Comparison of ENCODE assay signal across 9 cellular contexts in the genomic region with DNA sequence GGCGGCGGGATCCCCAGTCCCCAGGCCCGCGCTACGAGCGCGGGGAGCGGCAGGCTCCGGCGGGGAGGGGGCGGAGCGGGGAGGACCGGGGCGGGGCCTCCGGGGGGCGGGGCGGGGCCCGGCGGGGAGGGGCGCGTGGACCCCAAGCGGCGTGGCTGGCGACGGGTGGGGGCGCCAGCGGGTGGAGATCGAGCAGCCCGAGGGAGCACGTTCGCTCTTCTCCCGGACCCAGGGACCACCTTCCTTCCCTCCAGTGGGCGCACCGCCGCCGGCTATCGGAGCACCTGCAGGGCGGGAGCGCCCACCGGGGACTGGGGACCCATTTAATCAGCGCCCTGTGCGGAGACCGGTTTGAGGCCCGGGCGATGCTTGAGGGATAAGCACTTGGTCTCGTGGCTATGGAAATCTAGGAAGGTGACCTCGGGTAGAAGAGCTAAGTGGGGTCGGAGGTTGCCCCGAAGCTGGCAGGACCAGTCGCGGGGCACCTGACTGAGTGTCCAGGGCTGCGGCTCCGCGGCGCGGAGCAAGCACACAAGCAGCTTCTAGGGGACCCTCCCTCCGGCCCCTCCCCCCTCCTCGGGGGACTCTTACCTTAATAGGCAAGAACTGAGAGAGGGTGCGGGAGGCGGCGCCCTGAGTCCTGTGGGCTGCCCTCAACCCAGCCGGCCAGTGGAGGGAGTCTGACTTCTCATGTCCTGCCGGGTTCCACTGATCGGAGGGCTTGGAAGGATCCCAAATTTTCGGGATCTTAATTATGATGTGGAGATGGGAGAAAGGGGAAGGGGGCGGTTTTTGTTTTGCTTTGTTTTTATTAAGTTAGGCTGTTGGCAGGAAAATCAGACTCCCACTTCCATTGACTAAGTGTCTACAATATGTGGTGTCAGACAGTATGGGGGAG. TPM values are rescaled to one million over a fixed set of nuclear protein-coding genes. Genes with fewer than 3 reads are reported as not detected.
DNase-seq lines count a peak whose midpoint lies in the region; ATAC-seq and TF ChIP-seq lines count a peak whose summit lies in the region.
"Had no signal": no experiment of that assay in that cellular context is flagged by ENCODE, and none has a peak within 500 bp of the region (broad histone marks: within the 10 kb centered on the region; RNA-seq: fewer than 3 reads in every experiment).

A gene (minus strand): TSS at position 61 of the 898 bp plus-strand sequence. CDS start 71 bp downstream, outside the sequence.

- H3K27me3 Mint-ChIP-seq in activated naive CD4-positive, alpha-beta T cell treated with anti-CD3 and anti-CD28 coated beads, Interleukin-2, amount 50 U/mL, for 24 hours, result no peaks in the 10 kb centered on the region

- H3K79me2 ChIP-seq in Karpas-422 (ENCODE audit: low read length), result no peaks in the 10 kb centered on the region

- peak within 1 kb of the TSS; percentile 85 for H3K4me3 Mint-ChIP-seq in activated naive CD4-positive, alpha-beta T cell treated with anti-CD3 and anti-CD28 coated beads, Interleukin-2, amount 50 U/mL, for 24 hours

- H3K36me3 ChIP-seq in Peyer's patch (no peaks in the 10 kb centered on the region), psoas muscle (ENCODE audit: insufficient read depth in 1 of 2, low read depth in 1 of 2) (no peaks in the 10 kb centered on the region), Karpas-422 (ENCODE audit: insufficient read depth, low read length) (no peaks in the 10 kb centered on the region)

- no peak within 1 kb of the TSS for H3K9ac ChIP-seq in Karpas-422 (ENCODE audit: low read length)

- TF ChIP-seq CTCF in Peyer's patch (IDR thresholded peaks at IDR 0.05), result peak in 2 of 6 experiments; percentile 3 to 10
- peak; percentile 13 for TF ChIP-seq CTCF in psoas muscle (IDR thresholded peaks at IDR 0.05)

- no peaks in the 10 kb centered on the region for H3K27me3 ChIP-seq in Peyer's patch
- H3K27me3 ChIP-seq in psoas muscle (ENCODE audit: insufficient read depth in 3 of 3, low read length in 2 of 3), result no peaks in the 10 kb centered on the region
- H3K27me3 ChIP-seq in Karpas-422 (ENCODE audit: low read length), result no peaks in the 10 kb centered on the region

- DNase-seq in Peyer's patch (peak; percentile 61 to 76 (median 64)), left ventricle myocardium superior (peak; percentile 88), psoas muscle (peak; percentile 49 to 64), Karpas-422 (no peak)

- H2AFZ ChIP-seq in Karpas-422 (ENCODE audit: low read length), result no peak within 1 kb of the TSS

- H4K20me1 ChIP-seq in Karpas-422 (ENCODE audit: insufficient read depth, low read depth, low read length), result no peaks in the 10 kb centered on the region

- peak within 1 kb of the TSS; percentile 46 for H3K27ac Mint-ChIP-seq in activated naive CD4-positive, alpha-beta T cell treated with anti-CD3 and anti-CD28 coated beads, Interleukin-2, amount 50 U/mL, for 24 hours

- H3K9me2 ChIP-seq in Karpas-422 (replicated peaks; ENCODE audit: insufficient read depth, low read length), result no peaks in the 10 kb centered on the region

- H3K4me1 ChIP-seq in Peyer's patch (peaks cover 0 to 17% (median 2%) of the 10 kb centered on the region in 4 donors), psoas muscle (no peaks in the 10 kb centered on the region), Karpas-422 (ENCODE audit: low read length) (no peaks in the 10 kb centered on the region)

- no peaks in the 10 kb centered on the region for H3K9me3 Mint-ChIP-seq in activated naive CD4-positive, alpha-beta T cell treated with anti-CD3 and anti-CD28 coated beads, Interleukin-2, amount 50 U/mL, for 24 hours

- H3K27ac ChIP-seq in Peyer's patch, result peak within 1 kb of the TSS; percentile 38 to 85 (median 68)
- peak within 1 kb of the TSS; percentile 66 for H3K27ac ChIP-seq in psoas muscle
- H3K27ac ChIP-seq in Karpas-422 (ENCODE audit: low read length), result no peak within 1 kb of the TSS

- TF ChIP-seq POLR2A in Peyer's patch (IDR thresholded peaks at IDR 0.05), result no peak

- H3K4me1 Mint-ChIP-seq in activated naive CD4-positive, alpha-beta T cell treated with anti-CD3 and anti-CD28 coated beads, Interleukin-2, amount 50 U/mL, for 24 hours, result peaks cover 41% of the 10 kb centered on the region

- WGBS in psoas muscle, 3 donors, result 1 to 2% (median 1%) methylated on average over 34 to 65 of the region's 66 CpGs

- H3K4me2 ChIP-seq in Karpas-422 (ENCODE audit: low read depth, low read length, poor library complexity, severe bottlenecking), result no peak within 1 kb of the TSS

- intact Hi-C loops in left ventricle myocardium superior (cut with micrococcal nuclease) (no loop called here), psoas muscle (cut with DNase I) (no loop called here)

- H3K9me3 ChIP-seq in Peyer's patch (no peaks in the 10 kb centered on the region), psoas muscle (no peaks in the 10 kb centered on the region), Karpas-422 (ENCODE audit: low read length) (no peaks in the 10 kb centered on the region)

- no peaks in the 10 kb centered on the region for H3K36me3 Mint-ChIP-seq in activated naive CD4-positive, alpha-beta T cell treated with anti-CD3 and anti-CD28 coated beads, Interleukin-2, amount 50 U/mL, for 24 hours

- peak; percentile 93 for ATAC-seq in left ventricle myocardium superior
- peak; percentile 65 to 83 (median 70) for ATAC-seq in psoas muscle
- no peak for ATAC-seq in GM19452 (IDR thresholded peaks at IDR 0.05; ENCODE audit: unreplicated experiment)
- no peak for ATAC-seq in GM18867 (IDR thresholded peaks at IDR 0.05; ENCODE audit: unreplicated experiment)

- H3K4me3 ChIP-seq in GM08714 (ENCODE audit: low read length) (peak within 1 kb of the TSS; percentile 37), Peyer's patch (peak within 1 kb of the TSS; percentile 55 to 80 (median 70)), psoas muscle (peak within 1 kb of the TSS; percentile 81), Karpas-422 (ENCODE audit: low read length) (no peak within 1 kb of the TSS)

RNA-seq across cellular contexts. Expression of the gene that starts here (rescaled TPM):
- 1 to 10 TPM; 1.8 to 3.3 (median 2.6) TPM for total RNA-seq in Peyer's patch
- total RNA-seq in left ventricle myocardium superior, result 6.2 TPM
- total RNA-seq in psoas muscle, result 1 to 10 TPM; 1.2 to 2.3 (median 2.1) TPM
- polyA plus RNA-seq in psoas muscle, result 1 to 10 TPM in 2 of 3 donors, under 1 TPM in 1; 0.87 to 1.4 (median 1.1) TPM
- total RNA-seq in Karpas-422 (2014; rRNA removed; shearing (Covaris generic); ENCODE audit: low replicate concordance), result not detected in 2 replicates
- total RNA-seq: SK-MEL-5 had no signal

Comparison
In these comparisons a context has a peak if more than half of its experiments do, and no peak if none do; other contexts are left out.
1. ATAC-seq: peak in left ventricle myocardium superior (single experiment) and psoas muscle (4 of 4); none in GM19452 (single experiment) and GM18867 (single experiment).